ENCODE assay signal across 8 cellular contexts in the genomic region with DNA sequence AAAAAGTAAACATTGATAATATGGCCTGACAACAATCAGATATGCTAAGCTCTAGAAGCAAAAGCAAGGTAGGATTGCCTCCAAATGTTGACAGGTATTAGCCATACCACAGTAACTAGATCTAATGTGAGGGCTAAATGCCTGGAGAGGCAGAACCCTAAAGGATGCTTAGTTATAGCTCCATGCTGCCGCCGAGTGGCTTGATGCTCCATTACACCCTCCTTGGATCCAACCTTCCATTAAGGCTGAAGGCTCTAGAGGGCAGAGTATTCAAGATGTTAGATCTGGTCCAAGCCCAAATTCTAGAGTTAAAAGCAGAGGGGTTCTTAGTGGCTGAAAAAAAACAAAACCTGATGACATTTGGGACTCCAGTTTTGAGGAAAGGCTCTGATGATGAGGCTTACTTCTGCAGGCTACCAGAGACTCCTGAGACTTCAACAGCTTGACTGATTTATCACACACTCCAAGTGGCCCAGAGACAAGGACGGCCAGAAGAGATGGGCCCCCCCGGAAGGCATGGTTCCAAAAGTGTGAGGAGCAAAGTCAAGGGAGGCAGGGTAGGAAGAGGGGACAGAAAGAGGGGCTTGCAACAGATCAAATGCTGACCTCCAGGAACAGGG. TPM values are rescaled to one million over a fixed set of nuclear protein-coding genes. Genes with fewer than 3 reads are reported as not detected.
DNase-seq lines count a peak whose midpoint lies in the region; ATAC-seq and TF ChIP-seq lines count a peak whose summit lies in the region.

No MANE protein-coding gene starts in this region.

- TF ChIP-seq CTCF in right atrium auricular region (IDR thresholded peaks at IDR 0.05): peak in 1 of 2 donors; percentile 77
- TF ChIP-seq CTCF in coronary artery (IDR thresholded peaks at IDR 0.05): peak; percentile 35

- H3K4me1 ChIP-seq in right atrium auricular region: no peaks in the 10 kb centered on the region

- DNase-seq in Right ventricle myocardium superior (peak; percentile 83), right atrium auricular region (ENCODE audit: low spot score) (no peak), NCI-H524 (lab: John Stamatoyannopoulos, UW) (peak; percentile 58 to 84), coronary artery (ENCODE audit: low spot score) (no peak), lung microvascular endothelial cell (ENCODE audit: low read depth in 2 of 2) (peak; percentile 65 to 84)
- peak; percentile 51 to 68 for DNase-seq in activated CD4-positive, alpha-beta T cell treated with anti-CD3 and anti-CD28 coated beads for 4 hours
- DNase-seq in stimulated activated CD8-positive, alpha-beta memory T cell treated with anti-CD3 and anti-CD28 coated beads, Interleukin-2, amount 100 ng/mL, for 48 hours (ENCODE audit: low read depth in 2 of 2): peak; percentile 18 to 54

- intact Hi-C loops in Right ventricle myocardium superior (cut with DNase I): loop anchor here (5.0 kb wide), 1 partner anchor 614 kb away; no protein-coding TSS in a partner anchor

- H3K4me3 ChIP-seq in right atrium auricular region (no peak overlapping the region), coronary artery (no peak overlapping the region)

- ATAC-seq in Right ventricle myocardium superior (ENCODE audit: poor library complexity) (peak; percentile 90), HG03095 (IDR thresholded peaks at IDR 0.05; ENCODE audit: unreplicated experiment) (peak; percentile 75)

- no peaks in the 10 kb centered on the region for H3K36me3 ChIP-seq in right atrium auricular region

- no peaks in the 10 kb centered on the region for H3K27me3 ChIP-seq in right atrium auricular region

- no peaks in the 10 kb centered on the region for H3K9me3 ChIP-seq in right atrium auricular region

- H3K27ac ChIP-seq in right atrium auricular region (no peak overlapping the region), coronary artery (no peak overlapping the region)

RNA-seq across cellular contexts. Expression of a gene that starts 21.8 kb away (rescaled TPM):
- not detected for total RNA-seq in Right ventricle myocardium superior
- total RNA-seq in right atrium auricular region: not detected
- not detected in 2 replicates for total RNA-seq in lung microvascular endothelial cell

RNA-seq across cellular contexts. Expression of a gene that starts 55.3 kb away (rescaled TPM):
- 20.5 TPM for total RNA-seq in Right ventricle myocardium superior
- 10 to 100 TPM in 1 of 2 donors, 1 to 10 TPM in 1; 8.6 to 31.7 TPM for total RNA-seq in right atrium auricular region
- total RNA-seq in lung microvascular endothelial cell: under 0.01 TPM in 1 of 2 replicates, not detected in the other

Comparison
In these comparisons a context has a peak if more than half of its experiments do, and no peak if none do; other contexts are left out.
1. DNase-seq: peak in Right ventricle myocardium superior (single experiment), NCI-H524 (2 of 2), activated CD4-positive, alpha-beta T cell treated with anti-CD3 and anti-CD28 coated beads for 4 hours (2 of 2), lung microvascular endothelial cell (2 of 2) and stimulated activated CD8-positive, alpha-beta memory T cell treated with anti-CD3 and anti-CD28 coated beads, Interleukin-2, amount 100 ng/mL, for 48 hours (2 of 2); none in right atrium auricular region (single experiment) and coronary artery (single experiment).